Comparison of ENCODE assay signal across 15 cellular contexts in the genomic region with DNA sequence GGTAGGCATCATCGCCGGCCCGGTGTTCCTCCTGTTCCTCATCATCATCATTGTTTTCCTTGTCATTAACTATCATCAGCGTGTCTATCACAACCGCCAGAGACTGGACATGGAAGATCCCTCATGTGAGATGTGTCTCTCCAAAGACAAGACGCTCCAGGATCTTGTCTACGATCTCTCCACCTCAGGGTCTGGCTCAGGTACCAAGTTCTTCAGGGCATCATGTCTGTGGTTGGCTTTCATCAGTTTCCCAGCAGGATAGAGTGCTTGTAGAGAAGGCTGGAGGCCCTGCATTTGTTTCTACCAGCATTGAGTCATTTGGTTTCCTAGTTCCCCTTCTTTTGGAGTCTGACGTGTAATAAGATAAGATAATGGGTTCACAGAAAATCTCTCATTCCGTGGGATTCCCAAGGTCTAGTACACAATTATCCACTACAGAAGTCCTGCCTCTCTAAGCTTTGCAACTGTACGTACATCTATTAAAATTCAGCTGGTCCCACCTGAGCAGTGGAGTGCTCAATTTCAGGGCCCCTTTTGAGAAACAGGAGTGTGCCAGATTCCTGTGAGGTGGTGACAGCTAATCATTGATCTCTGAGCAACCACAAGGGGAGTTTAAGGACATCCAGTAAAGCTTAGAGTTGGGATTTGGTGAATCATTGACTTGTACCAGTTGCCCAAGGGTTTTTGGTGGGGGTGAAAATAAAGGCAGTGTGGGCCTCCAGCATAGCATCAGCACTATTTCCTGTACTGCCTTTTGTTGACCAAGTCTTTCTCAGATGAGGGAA. TPM values are rescaled to one million over a fixed set of nuclear protein-coding genes. Genes with fewer than 3 reads are reported as not detected.
DNase-seq lines count a peak whose midpoint lies in the region; ATAC-seq and TF ChIP-seq lines count a peak whose summit lies in the region.
"Had no signal": no experiment of that assay in that cellular context is flagged by ENCODE, and none has a peak within 500 bp of the region (broad histone marks: within the 10 kb centered on the region; RNA-seq: fewer than 3 reads in every experiment).

No MANE protein-coding gene starts in this region.

- H3K4me1 ChIP-seq in fibroblast of lung (ENCODE audit: control insufficient read depth, extremely low read depth, insufficient read depth, low read length): peaks cover 11% of the 10 kb centered on the region
- H3K4me1 ChIP-seq in colonic mucosa: no peaks in the 10 kb centered on the region

- DNase-seq in ELR (ENCODE audit: low read depth) (peak; percentile 61), OCI-M1 (lab: John Stamatoyannopoulos, UW) (peak; percentile 54), fibroblast of lung (ENCODE audit: low read depth in 2 of 2) (peak; percentile 23 to 76), progenitor cell of endocrine pancreas (ENCODE audit: low spot score, unreplicated experiment) (no peak), hippocampal formation (lab: John Stamatoyannopoulos, UW) (no peak), colonic mucosa (no peak), nucleus accumbens (lab: John Stamatoyannopoulos, UW) (no peak)
- DNase-seq: activated CD8-positive, alpha-beta memory T cell treated with anti-CD3 and anti-CD28 coated beads, Interleukin-2, amount 50 U/mL, for 48 hours; DND-41; mammary epithelial cell; MG63; NCI-H82 had no signal

- H2AFZ ChIP-seq in fibroblast of lung (ENCODE audit: low read length): no peak overlapping the region

- peaks cover 4% of the 10 kb centered on the region for H3K79me2 ChIP-seq in fibroblast of lung (ENCODE audit: control insufficient read depth, insufficient read depth, low read length)

- no peak overlapping the region for H3K4me3 ChIP-seq in fibroblast of lung (replicated peaks in 1 of 4; ENCODE audit: control extremely low read depth in 1 of 4, insufficient read depth in 1 of 4, low read depth in 3 of 4, low read length in 4 of 4)
- H3K4me3 ChIP-seq in colonic mucosa: no peak overlapping the region
- H3K4me3 ChIP-seq: MG63, skin epidermis had no signal

- H3K36me3 Mint-ChIP-seq in progenitor cell of endocrine pancreas (ENCODE audit: insufficient read depth): peaks cover 23% of the 10 kb centered on the region

- ATAC-seq in GM19351 (IDR thresholded peaks at IDR 0.05; ENCODE audit: unreplicated experiment): no peak

- H3K9ac ChIP-seq in fibroblast of lung (ENCODE audit: insufficient read depth, low read length): no peak overlapping the region
- H3K9ac ChIP-seq in colonic mucosa (ENCODE audit: low read depth in 2 of 2, low read length in 2 of 2): no peak overlapping the region

- H3K4me1 Mint-ChIP-seq in progenitor cell of endocrine pancreas (ENCODE audit: low read depth): peaks cover 66% of the 10 kb centered on the region

- no peak for TF ChIP-seq CTCF in fibroblast of lung (conservative IDR thresholded peaks at IDR 0.05 in 1 of 2, IDR thresholded peaks at IDR 0.05 in 1 of 2; ENCODE audit: low read depth in 1 of 2, low read length in 2 of 2)
- no peak for TF ChIP-seq CTCF in progenitor cell of endocrine pancreas (IDR thresholded peaks at IDR 0.05; ENCODE audit: unreplicated experiment)
- no peak for TF ChIP-seq CTCF in colonic mucosa (IDR thresholded peaks at IDR 0.05)

- H3K36me3 ChIP-seq in fibroblast of lung (ENCODE audit: control insufficient read depth, insufficient read depth, low read length): peaks cover 13% of the 10 kb centered on the region
- H3K36me3 ChIP-seq in colonic mucosa: peaks cover 19% of the 10 kb centered on the region

- no peaks in the 10 kb centered on the region for H4K20me1 ChIP-seq in fibroblast of lung (ENCODE audit: control insufficient read depth, extremely low read depth, insufficient read depth, low read length)

- no peaks in the 10 kb centered on the region for H3K9me3 ChIP-seq in fibroblast of lung (ENCODE audit: control insufficient read depth, insufficient read depth, low read depth, low read length)
- H3K9me3 ChIP-seq in colonic mucosa: no peaks in the 10 kb centered on the region
- H3K9me3 ChIP-seq: MG63 had no signal

- H3K9me3 Mint-ChIP-seq in progenitor cell of endocrine pancreas (ENCODE audit: low read depth): no peaks in the 10 kb centered on the region
- H3K9me3 Mint-ChIP-seq: brain had no signal

- H3K4me2 ChIP-seq in fibroblast of lung (ENCODE audit: extremely low read depth, insufficient read depth, low read length): no peak overlapping the region

- H3K27me3 Mint-ChIP-seq in progenitor cell of endocrine pancreas: no peaks in the 10 kb centered on the region
- H3K27me3 Mint-ChIP-seq: brain had no signal

- H3K27me3 ChIP-seq in fibroblast of lung (ENCODE audit: control insufficient read depth, insufficient read depth, low read length): no peaks in the 10 kb centered on the region
- no peaks in the 10 kb centered on the region for H3K27me3 ChIP-seq in colonic mucosa
- H3K27me3 ChIP-seq: MG63 had no signal

- H3K27ac Mint-ChIP-seq in progenitor cell of endocrine pancreas: peak overlapping the region; percentile 87

- peak overlapping the region; percentile 31 for H3K4me3 Mint-ChIP-seq in progenitor cell of endocrine pancreas (ENCODE audit: low read depth)
- H3K4me3 Mint-ChIP-seq: brain had no signal

- H3K27ac ChIP-seq in fibroblast of lung (ENCODE audit: insufficient read depth, low read length): no peak overlapping the region
- no peak overlapping the region for H3K27ac ChIP-seq in colonic mucosa

- intact Hi-C loops in colonic mucosa (cut with DNase I): no loop called here

RNA-seq across cellular contexts. Expression of a gene that starts 25.1 kb away (rescaled TPM):
- total RNA-seq in fibroblast of lung (11.3 and 12.4 TPM in 2 replicates), progenitor cell of endocrine pancreas (65.1 and 65.7 TPM in 2 replicates), colonic mucosa (10 to 100 TPM; 56.0 to 63.0 TPM)
- 13.0 and 13.6 TPM in 2 replicates for polyA plus RNA-seq in fibroblast of lung
- polyA plus RNA-seq in fibroblast of lung (2012): 10.5 and 10.6 TPM in 2 replicates
- polyA minus RNA-seq in fibroblast of lung (ENCODE audit: low replicate concordance): 14.5 and 30.9 TPM in 2 replicates

RNA-seq across cellular contexts. Expression of a gene that starts 30.2 kb away (rescaled TPM):
- total RNA-seq in fibroblast of lung: 11.3 and 12.1 TPM in 2 replicates
- polyA plus RNA-seq in fibroblast of lung: 4.9 and 5.3 TPM in 2 replicates
- 6.0 and 6.7 TPM in 2 replicates for polyA plus RNA-seq in fibroblast of lung (2012)
- 7.3 and 10.0 TPM in 2 replicates for polyA minus RNA-seq in fibroblast of lung (ENCODE audit: low replicate concordance)
- total RNA-seq in progenitor cell of endocrine pancreas: 12.5 and 15.5 TPM in 2 replicates
- total RNA-seq in colonic mucosa: 10 to 100 TPM in 1 of 2 donors, 1 to 10 TPM in 1; 5.0 to 15.2 TPM

Comparison
In these comparisons a context has a peak if more than half of its experiments do, and no peak if none do; other contexts are left out.
1. DNase-seq: peak in ELR (single experiment), OCI-M1 (single experiment) and fibroblast of lung (2 of 2); none in progenitor cell of endocrine pancreas (single experiment), hippocampal formation (0 of 2), colonic mucosa (single experiment) and nucleus accumbens (0 of 56).